In the genomic region with DNA sequence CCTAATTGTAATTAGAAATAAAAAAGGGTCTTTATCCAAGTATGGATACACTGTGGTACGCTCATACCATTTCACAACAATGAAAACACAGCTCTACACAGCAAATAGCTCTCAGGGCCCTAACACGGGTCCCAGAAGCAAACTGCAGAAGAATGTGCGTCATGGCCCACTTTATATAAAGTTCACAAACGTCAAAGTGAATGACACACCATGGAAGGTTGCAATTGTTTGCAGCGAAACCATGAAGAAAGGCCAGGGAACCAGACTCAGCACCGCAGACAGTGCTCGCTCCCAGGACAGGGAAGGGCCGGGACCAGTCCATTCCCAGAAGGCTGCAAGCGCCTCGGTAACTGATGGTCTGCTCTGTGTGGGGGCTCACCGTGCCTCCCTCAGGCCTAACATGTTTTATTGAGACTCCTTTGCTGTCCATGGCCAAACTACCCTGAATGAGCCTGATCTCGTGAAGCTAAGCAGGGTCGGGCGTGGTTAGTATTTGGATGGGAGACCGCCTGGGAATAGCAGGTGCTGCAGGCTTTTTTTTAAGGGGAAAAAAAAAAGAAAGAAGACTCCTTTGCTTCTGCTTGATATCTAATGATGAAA, we compare ENCODE assay signal across 1 cellular context.
TF ChIP-seq lines count a peak whose summit lies in the region.

No MANE protein-coding gene starts in this region.

TF ChIP-seq in WTC11, 78 proteins besides CTCF, POLR2A, EP300 and RAD21 (continued from another document):
- TF ChIP-seq, protein P1, sequence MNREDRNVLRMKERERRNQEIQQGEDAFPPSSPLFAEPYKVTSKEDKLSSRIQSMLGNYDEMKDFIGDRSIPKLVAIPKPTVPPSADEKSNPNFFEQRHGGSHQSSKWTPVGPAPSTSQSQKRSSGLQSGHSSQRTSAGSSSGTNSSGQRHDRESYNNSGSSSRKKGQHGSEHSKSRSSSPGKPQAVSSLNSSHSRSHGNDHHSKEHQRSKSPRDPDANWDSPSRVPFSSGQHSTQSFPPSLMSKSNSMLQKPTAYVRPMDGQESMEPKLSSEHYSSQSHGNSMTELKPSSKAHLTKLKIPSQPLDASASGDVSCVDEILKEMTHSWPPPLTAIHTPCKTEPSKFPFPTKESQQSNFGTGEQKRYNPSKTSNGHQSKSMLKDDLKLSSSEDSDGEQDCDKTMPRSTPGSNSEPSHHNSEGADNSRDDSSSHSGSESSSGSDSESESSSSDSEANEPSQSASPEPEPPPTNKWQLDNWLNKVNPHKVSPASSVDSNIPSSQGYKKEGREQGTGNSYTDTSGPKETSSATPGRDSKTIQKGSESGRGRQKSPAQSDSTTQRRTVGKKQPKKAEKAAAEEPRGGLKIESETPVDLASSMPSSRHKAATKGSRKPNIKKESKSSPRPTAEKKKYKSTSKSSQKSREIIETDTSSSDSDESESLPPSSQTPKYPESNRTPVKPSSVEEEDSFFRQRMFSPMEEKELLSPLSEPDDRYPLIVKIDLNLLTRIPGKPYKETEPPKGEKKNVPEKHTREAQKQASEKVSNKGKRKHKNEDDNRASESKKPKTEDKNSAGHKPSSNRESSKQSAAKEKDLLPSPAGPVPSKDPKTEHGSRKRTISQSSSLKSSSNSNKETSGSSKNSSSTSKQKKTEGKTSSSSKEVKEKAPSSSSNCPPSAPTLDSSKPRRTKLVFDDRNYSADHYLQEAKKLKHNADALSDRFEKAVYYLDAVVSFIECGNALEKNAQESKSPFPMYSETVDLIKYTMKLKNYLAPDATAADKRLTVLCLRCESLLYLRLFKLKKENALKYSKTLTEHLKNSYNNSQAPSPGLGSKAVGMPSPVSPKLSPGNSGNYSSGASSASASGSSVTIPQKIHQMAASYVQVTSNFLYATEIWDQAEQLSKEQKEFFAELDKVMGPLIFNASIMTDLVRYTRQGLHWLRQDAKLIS (CRISPR knock-in tag; IDR thresholded peaks at IDR 0.05; ENCODE audit: borderline replicate concordance): no peak
- TF ChIP-seq, protein P2, sequence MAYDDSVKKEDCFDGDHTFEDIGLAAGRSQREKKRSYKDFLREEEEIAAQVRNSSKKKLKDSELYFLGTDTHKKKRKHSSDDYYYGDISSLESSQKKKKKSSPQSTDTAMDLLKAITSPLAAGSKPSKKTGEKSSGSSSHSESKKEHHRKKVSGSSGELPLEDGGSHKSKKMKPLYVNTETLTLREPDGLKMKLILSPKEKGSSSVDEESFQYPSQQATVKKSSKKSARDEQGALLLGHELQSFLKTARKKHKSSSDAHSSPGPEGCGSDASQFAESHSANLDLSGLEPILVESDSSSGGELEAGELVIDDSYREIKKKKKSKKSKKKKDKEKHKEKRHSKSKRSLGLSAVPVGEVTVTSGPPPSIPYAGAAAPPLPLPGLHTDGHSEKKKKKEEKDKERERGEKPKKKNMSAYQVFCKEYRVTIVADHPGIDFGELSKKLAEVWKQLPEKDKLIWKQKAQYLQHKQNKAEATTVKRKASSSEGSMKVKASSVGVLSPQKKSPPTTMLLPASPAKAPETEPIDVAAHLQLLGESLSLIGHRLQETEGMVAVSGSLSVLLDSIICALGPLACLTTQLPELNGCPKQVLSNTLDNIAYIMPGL (CRISPR knock-in tag; IDR thresholded peaks at IDR 0.05): no peak
